In the genomic region with DNA sequence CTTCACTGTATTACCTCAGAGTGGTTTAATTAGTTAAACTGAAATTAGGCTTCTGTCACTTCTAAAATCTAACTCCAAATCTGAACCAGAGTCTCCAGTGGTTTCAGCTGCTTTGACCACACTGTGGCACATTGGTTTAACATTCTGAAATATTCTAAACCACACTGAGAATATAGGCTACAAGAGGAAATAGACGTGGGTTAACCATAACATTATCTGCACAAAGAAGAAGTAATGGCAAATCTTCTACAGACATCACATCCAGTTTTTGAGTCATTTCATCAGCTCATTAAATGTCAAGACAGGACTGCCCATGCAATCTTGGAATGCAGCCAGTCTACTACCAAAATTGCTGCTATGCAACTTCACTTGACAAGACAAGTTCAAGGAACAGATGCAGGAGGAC, we compare ENCODE assay signal across 8 cellular contexts.
DNase-seq lines count a peak whose midpoint lies in the region; ATAC-seq and TF ChIP-seq lines count a peak whose summit lies in the region.

No MANE protein-coding gene starts in this region.

- H4K20me1 ChIP-seq in PC-9 (ENCODE audit: insufficient read depth), result peaks cover 4% of the 10 kb centered on the region

- no peak overlapping the region for H2AFZ ChIP-seq in PC-9

- H3K27ac ChIP-seq in PC-9 (no peak overlapping the region), upper lobe of left lung (no peak overlapping the region)

- no peak for TF ChIP-seq EP300 in upper lobe of left lung (IDR thresholded peaks at IDR 0.05)

- no peak for TF ChIP-seq CTCF in BJ (IDR thresholded peaks at IDR 0.05; ENCODE audit: insufficient read depth, low read depth, low read length)
- no peak for TF ChIP-seq CTCF in PC-9 (conservative IDR thresholded peaks at IDR 0.05)
- no peak for TF ChIP-seq CTCF in upper lobe of left lung (IDR thresholded peaks at IDR 0.05)

- H3K4me1 ChIP-seq in PC-9 (replicated peaks; ENCODE audit: insufficient read depth) (no peaks in the 10 kb centered on the region), upper lobe of left lung (peaks cover 0 to 17% (median 5%) of the 10 kb centered on the region in 4 donors)

- no peaks in the 10 kb centered on the region for H3K9me3 ChIP-seq in PC-9 (ENCODE audit: insufficient read depth, low read depth)
- no peaks in the 10 kb centered on the region for H3K9me3 ChIP-seq in upper lobe of left lung

- ATAC-seq in GM18873 (IDR thresholded peaks at IDR 0.05; ENCODE audit: low FRiP score, unreplicated experiment) (peak; percentile 88), HG03342 (IDR thresholded peaks at IDR 0.05; ENCODE audit: unreplicated experiment) (peak; percentile 66), upper lobe of left lung (ENCODE audit: low FRiP score in 2 of 2) (no peak)

- TF ChIP-seq POLR2A in upper lobe of left lung (IDR thresholded peaks at IDR 0.05), result no peak

- no peak overlapping the region for H3K4me2 ChIP-seq in PC-9

- no peaks in the 10 kb centered on the region for H3K9me3 Mint-ChIP-seq in activated T-helper 2 cell treated with anti-CD3 and anti-CD28 coated beads, Interferon-gamma antibody, Interleukin-2, Interleukin-4, amounts not matched to agents 10 μg/mL and 5 μg/mL and 100 μg/mL, durations not matched to agents 14 hours and 24 hours and 36 hours

- no peak overlapping the region for H3K4me3 Mint-ChIP-seq in activated T-helper 2 cell treated with anti-CD3 and anti-CD28 coated beads, Interferon-gamma antibody, Interleukin-2, Interleukin-4, amounts not matched to agents 10 μg/mL and 5 μg/mL and 100 μg/mL, durations not matched to agents 14 hours and 24 hours and 36 hours (ENCODE audit: low read depth)

- no peaks in the 10 kb centered on the region for H3K36me3 ChIP-seq in BJ (ENCODE audit: control insufficient read depth, insufficient read depth, low read length)
- no peaks in the 10 kb centered on the region for H3K36me3 ChIP-seq in PC-9 (ENCODE audit: low read depth)
- H3K36me3 ChIP-seq in upper lobe of left lung, result no peaks in the 10 kb centered on the region

- intact Hi-C loops in activated T-helper 2 cell treated with anti-CD3 and anti-CD28 coated beads, Interferon-gamma antibody, Interleukin-2, Interleukin-4, amounts not matched to agents 10 μg/mL and 5 μg/mL and 100 μg/mL, durations not matched to agents 14 hours and 24 hours and 36 hours (cut with micrococcal nuclease), result loop anchor here (1.0 kb wide), 1 partner anchor 29 kb away; no protein-coding TSS in a partner anchor
- intact Hi-C loops in PC-9 (cut with micrococcal nuclease; ENCODE audit: unreplicated experiment), result no loop called here

- 0 out of 2 replicates have a peak, but pooled peaks cover 4% of the 10 kb centered on the region for H3K79me2 ChIP-seq in PC-9 (ENCODE audit: low read depth)

- no peaks in the 10 kb centered on the region for H3F3A ChIP-seq in PC-9 (ENCODE audit: insufficient read depth, low read depth)

- no peaks in the 10 kb centered on the region for H3K9me2 ChIP-seq in PC-9 (ENCODE audit: insufficient read depth)

- POLR2A ChIA-PET in BJ (lab: Charles Lee) (no interaction called here), PC-9 (lab: Charles Lee; ENCODE audit: unreplicated experiment) (no interaction called here)

- no peak overlapping the region for H3K27ac Mint-ChIP-seq in activated T-helper 2 cell treated with anti-CD3 and anti-CD28 coated beads, Interferon-gamma antibody, Interleukin-2, Interleukin-4, amounts not matched to agents 10 μg/mL and 5 μg/mL and 100 μg/mL, durations not matched to agents 14 hours and 24 hours and 36 hours

- DNase-seq in BJ (ENCODE audit: low read depth) (peak; percentile 37), A172 (ENCODE audit: low spot score) (no peak), PC-9 (no peak), upper lobe of left lung (no peak)
- DNase-seq in activated T-helper 2 cell treated with anti-CD3 and anti-CD28 coated beads, Interferon-gamma antibody, Interleukin-2, Interleukin-4, amounts not matched to agents 10 μg/mL and 5 μg/mL and 100 μg/mL, durations not matched to agents 14 hours and 24 hours and 36 hours (ENCODE audit: low spot score), result peak; percentile 16
- DNase-seq in stimulated activated CD4-positive, alpha-beta T cell treated with anti-CD3 and anti-CD28 coated beads, Interleukin-2, amount 100 ng/mL, for 48 hours, result peak; percentile 9 to 21

- H3K27me3 Mint-ChIP-seq in activated T-helper 2 cell treated with anti-CD3 and anti-CD28 coated beads, Interferon-gamma antibody, Interleukin-2, Interleukin-4, amounts not matched to agents 10 μg/mL and 5 μg/mL and 100 μg/mL, durations not matched to agents 14 hours and 24 hours and 36 hours (ENCODE audit: low read depth), result peaks cover 58% of the 10 kb centered on the region

- BruUV-seq in PC-9 (replicated peaks; lab: Mats Ljungman, UMichigan), result no TSS peak

- 43 to 50% methylated on average over 1 of the region's 1 CpG for WGBS in upper lobe of left lung, 2 donors

- CTCF ChIA-PET in BJ (lab: Yijun Ruan, JAX), result no interaction called here
- CTCF ChIA-PET in PC-9 (lab: Charles Lee), result no interaction called here

- H3K4me3 ChIP-seq in BJ (ENCODE audit: low read depth, low read length) (no peak overlapping the region), PC-9 (no peak overlapping the region), upper lobe of left lung (no peak overlapping the region)

- H3K4me1 Mint-ChIP-seq in activated T-helper 2 cell treated with anti-CD3 and anti-CD28 coated beads, Interferon-gamma antibody, Interleukin-2, Interleukin-4, amounts not matched to agents 10 μg/mL and 5 μg/mL and 100 μg/mL, durations not matched to agents 14 hours and 24 hours and 36 hours (ENCODE audit: low read depth), result peaks cover 13% of the 10 kb centered on the region

- H3K36me3 Mint-ChIP-seq in activated T-helper 2 cell treated with anti-CD3 and anti-CD28 coated beads, Interferon-gamma antibody, Interleukin-2, Interleukin-4, amounts not matched to agents 10 μg/mL and 5 μg/mL and 100 μg/mL, durations not matched to agents 14 hours and 24 hours and 36 hours (ENCODE audit: low read depth), result no peaks in the 10 kb centered on the region

- no peaks in the 10 kb centered on the region for H3K27me3 ChIP-seq in BJ (ENCODE audit: control insufficient read depth, insufficient read depth, low read length)
- H3K27me3 ChIP-seq in PC-9 (ENCODE audit: insufficient read depth, low read depth), result no peaks in the 10 kb centered on the region
- H3K27me3 ChIP-seq in upper lobe of left lung, result no peaks in the 10 kb centered on the region

Comparison
In these comparisons a context has a peak if more than half of its experiments do, and no peak if none do; other contexts are left out.
1. DNase-seq: peak in BJ (single experiment), activated T-helper 2 cell treated with anti-CD3 and anti-CD28 coated beads, Interferon-gamma antibody, Interleukin-2, Interleukin-4, amounts not matched to agents 10 μg/mL and 5 μg/mL and 100 μg/mL, durations not matched to agents 14 hours and 24 hours and 36 hours (single experiment) and stimulated activated CD4-positive, alpha-beta T cell treated with anti-CD3 and anti-CD28 coated beads, Interleukin-2, amount 100 ng/mL, for 48 hours (2 of 2); none in A172 (single experiment), PC-9 (0 of 2) and upper lobe of left lung (0 of 2).
2. ATAC-seq: peak in GM18873 (single experiment) and HG03342 (single experiment); none in upper lobe of left lung (0 of 2).